1 cellular context compared by ENCODE assay signal in the genomic region with DNA sequence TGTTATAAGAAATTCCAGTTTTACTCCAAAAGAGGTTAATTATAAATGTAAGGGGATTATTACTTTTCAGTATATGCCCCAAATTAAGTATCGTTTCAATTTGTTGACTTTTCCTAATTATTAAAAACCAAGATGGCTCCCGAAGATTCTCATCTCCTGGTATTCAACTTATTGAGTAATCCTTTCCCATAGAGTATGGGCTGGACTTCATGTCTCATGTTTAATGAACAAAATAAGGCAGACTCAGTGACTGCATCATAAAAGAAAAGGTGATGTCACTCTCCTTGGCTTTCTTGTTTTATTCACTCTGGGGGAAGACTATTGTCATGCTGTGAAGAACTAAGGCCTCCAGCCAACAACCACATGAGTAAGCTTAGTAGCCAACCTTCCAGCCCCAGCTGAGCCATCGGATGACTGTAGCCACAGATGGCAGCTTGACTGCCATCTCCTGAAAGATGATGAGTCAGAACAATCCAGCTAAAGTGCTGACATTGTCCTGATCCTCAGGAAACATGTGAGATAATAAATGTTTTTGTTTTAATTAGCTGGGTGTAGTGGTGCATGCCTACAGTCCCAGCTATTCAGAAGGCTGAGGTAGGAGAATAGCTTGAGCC.
A peak's percentile ranks its signal among the peaks of the same experiment; 100 is the strongest.
TF ChIP-seq lines count a peak whose summit lies in the region.

No MANE protein-coding gene starts in this region.

TF ChIP-seq in HEK293, 187 proteins besides CTCF, POLR2A, EP300 and RAD21 (continued from another document and continues in another):
- TF ChIP-seq, protein P1, sequence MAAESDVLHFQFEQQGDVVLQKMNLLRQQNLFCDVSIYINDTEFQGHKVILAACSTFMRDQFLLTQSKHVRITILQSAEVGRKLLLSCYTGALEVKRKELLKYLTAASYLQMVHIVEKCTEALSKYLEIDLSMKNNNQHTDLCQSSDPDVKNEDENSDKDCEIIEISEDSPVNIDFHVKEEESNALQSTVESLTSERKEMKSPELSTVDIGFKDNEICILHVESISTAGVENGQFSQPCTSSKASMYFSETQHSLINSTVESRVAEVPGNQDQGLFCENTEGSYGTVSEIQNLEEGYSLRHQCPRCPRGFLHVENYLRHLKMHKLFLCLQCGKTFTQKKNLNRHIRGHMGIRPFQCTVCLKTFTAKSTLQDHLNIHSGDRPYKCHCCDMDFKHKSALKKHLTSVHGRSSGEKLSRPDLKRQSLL (tag by site-specific recombination; IDR thresholded peaks at IDR 0.05) = no peak
- TF ChIP-seq ZNF426 (tag by site-specific recombination; IDR thresholded peaks at IDR 0.05) = no peak
- TF ChIP-seq ZFP37 (tag by site-specific recombination; IDR thresholded peaks at IDR 0.05) = peak; percentile 96; the same call in 1 of the 2 replicates
- TF ChIP-seq, protein P2, sequence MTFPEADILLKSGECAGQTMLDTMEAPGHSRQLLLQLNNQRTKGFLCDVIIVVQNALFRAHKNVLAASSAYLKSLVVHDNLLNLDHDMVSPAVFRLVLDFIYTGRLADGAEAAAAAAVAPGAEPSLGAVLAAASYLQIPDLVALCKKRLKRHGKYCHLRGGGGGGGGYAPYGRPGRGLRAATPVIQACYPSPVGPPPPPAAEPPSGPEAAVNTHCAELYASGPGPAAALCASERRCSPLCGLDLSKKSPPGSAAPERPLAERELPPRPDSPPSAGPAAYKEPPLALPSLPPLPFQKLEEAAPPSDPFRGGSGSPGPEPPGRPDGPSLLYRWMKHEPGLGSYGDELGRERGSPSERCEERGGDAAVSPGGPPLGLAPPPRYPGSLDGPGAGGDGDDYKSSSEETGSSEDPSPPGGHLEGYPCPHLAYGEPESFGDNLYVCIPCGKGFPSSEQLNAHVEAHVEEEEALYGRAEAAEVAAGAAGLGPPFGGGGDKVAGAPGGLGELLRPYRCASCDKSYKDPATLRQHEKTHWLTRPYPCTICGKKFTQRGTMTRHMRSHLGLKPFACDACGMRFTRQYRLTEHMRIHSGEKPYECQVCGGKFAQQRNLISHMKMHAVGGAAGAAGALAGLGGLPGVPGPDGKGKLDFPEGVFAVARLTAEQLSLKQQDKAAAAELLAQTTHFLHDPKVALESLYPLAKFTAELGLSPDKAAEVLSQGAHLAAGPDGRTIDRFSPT (tag by site-specific recombination; IDR thresholded peaks at IDR 0.05) = peak; percentile 99
- TF ChIP-seq PRDM2 (tag by site-specific recombination; IDR thresholded peaks at IDR 0.05; ENCODE audit: borderline replicate concordance) = no peak
- no peak for TF ChIP-seq ZNF701 (tag by site-specific recombination; IDR thresholded peaks at IDR 0.05)
- peak; percentile 94 for TF ChIP-seq ZBTB21 (tag by site-specific recombination; IDR thresholded peaks at IDR 0.05)
- TF ChIP-seq ZNF23 (tag by site-specific recombination; IDR thresholded peaks at IDR 0.05; ENCODE audit: borderline replicate concordance) = no peak
- no peak for TF ChIP-seq ZNF830 (tag by site-specific recombination; IDR thresholded peaks at IDR 0.05; ENCODE audit: low read depth)
- peak; percentile 29; the same call in 1 of the 2 replicates for TF ChIP-seq ZNF146 (tag by site-specific recombination; IDR thresholded peaks at IDR 0.05)
- TF ChIP-seq ZNF623 (tag by site-specific recombination; IDR thresholded peaks at IDR 0.05) = peak; percentile 19; the same call in 1 of the 2 replicates
- no peak for TF ChIP-seq ZNF510 (tag by site-specific recombination; IDR thresholded peaks at IDR 0.05; ENCODE audit: insufficient replicate concordance)
- TF ChIP-seq ZNF302 (tag by site-specific recombination; IDR thresholded peaks at IDR 0.05; ENCODE audit: low read depth) = no peak
- TF ChIP-seq GFI1B (tag by site-specific recombination; IDR thresholded peaks at IDR 0.05) = no peak
- peak; percentile 97 for TF ChIP-seq ZNF629 (tag by site-specific recombination; IDR thresholded peaks at IDR 0.05)
- TF ChIP-seq ZNF324 (tag by site-specific recombination; IDR thresholded peaks at IDR 0.05) = peak; percentile 70; the same call in 1 of the 2 replicates
- TF ChIP-seq ZNF112 (tag by site-specific recombination; IDR thresholded peaks at IDR 0.05) = no peak
- TF ChIP-seq ZNF266 (tag by site-specific recombination; IDR thresholded peaks at IDR 0.05; ENCODE audit: low read depth) = no peak
- no peak for TF ChIP-seq ZNF560 (tag by site-specific recombination; IDR thresholded peaks at IDR 0.05; ENCODE audit: borderline replicate concordance)
- TF ChIP-seq ZNF621 (tag by site-specific recombination; IDR thresholded peaks at IDR 0.05) = no peak
- TF ChIP-seq ZNF548 (tag by site-specific recombination; IDR thresholded peaks at IDR 0.05) = no peak
- TF ChIP-seq ZNF639 (tag by site-specific recombination; IDR thresholded peaks at IDR 0.05) = peak; percentile 87
- TF ChIP-seq ZNF341 (tag by site-specific recombination; IDR thresholded peaks at IDR 0.05; ENCODE audit: low read depth) = no peak
- peak; percentile 97 for TF ChIP-seq ZNF280D (tag by site-specific recombination; IDR thresholded peaks at IDR 0.05)
- TF ChIP-seq ZNF121 (tag by site-specific recombination; IDR thresholded peaks at IDR 0.05) = no peak
- no peak for TF ChIP-seq ZNF404 (tag by site-specific recombination; IDR thresholded peaks at IDR 0.05)
- no peak for TF ChIP-seq ZNF521 (tag by site-specific recombination; IDR thresholded peaks at IDR 0.05)
- no peak for TF ChIP-seq REPIN1 (tag by site-specific recombination; IDR thresholded peaks at IDR 0.05; ENCODE audit: low read depth)
- no peak for TF ChIP-seq ZBTB44 (tag by site-specific recombination; IDR thresholded peaks at IDR 0.05)
- TF ChIP-seq ZNF169 (tag by site-specific recombination; IDR thresholded peaks at IDR 0.05) = no peak
- no peak for TF ChIP-seq ZNF777 (tag by site-specific recombination; IDR thresholded peaks at IDR 0.05; ENCODE audit: borderline replicate concordance)
- TF ChIP-seq ZSCAN30 (tag by site-specific recombination; IDR thresholded peaks at IDR 0.05) = peak; percentile 71; the same call in 1 of the 2 replicates
- TF ChIP-seq ZBTB7A (tag by site-specific recombination; IDR thresholded peaks at IDR 0.05; ENCODE audit: low read depth) = no peak; the same call in 1 of the 2 replicates
- no peak for TF ChIP-seq ZNF311 (tag by site-specific recombination; IDR thresholded peaks at IDR 0.05; ENCODE audit: borderline replicate concordance)
- no peak for TF ChIP-seq ZNF423 (tag by site-specific recombination; IDR thresholded peaks at IDR 0.05)
- TF ChIP-seq ZNF174 (tag by site-specific recombination; IDR thresholded peaks at IDR 0.05) = no peak
- TF ChIP-seq, protein P3, sequence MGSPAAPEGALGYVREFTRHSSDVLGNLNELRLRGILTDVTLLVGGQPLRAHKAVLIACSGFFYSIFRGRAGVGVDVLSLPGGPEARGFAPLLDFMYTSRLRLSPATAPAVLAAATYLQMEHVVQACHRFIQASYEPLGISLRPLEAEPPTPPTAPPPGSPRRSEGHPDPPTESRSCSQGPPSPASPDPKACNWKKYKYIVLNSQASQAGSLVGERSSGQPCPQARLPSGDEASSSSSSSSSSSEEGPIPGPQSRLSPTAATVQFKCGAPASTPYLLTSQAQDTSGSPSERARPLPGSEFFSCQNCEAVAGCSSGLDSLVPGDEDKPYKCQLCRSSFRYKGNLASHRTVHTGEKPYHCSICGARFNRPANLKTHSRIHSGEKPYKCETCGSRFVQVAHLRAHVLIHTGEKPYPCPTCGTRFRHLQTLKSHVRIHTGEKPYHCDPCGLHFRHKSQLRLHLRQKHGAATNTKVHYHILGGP (tag by site-specific recombination; IDR thresholded peaks at IDR 0.05) = no peak
- TF ChIP-seq, protein P4, sequence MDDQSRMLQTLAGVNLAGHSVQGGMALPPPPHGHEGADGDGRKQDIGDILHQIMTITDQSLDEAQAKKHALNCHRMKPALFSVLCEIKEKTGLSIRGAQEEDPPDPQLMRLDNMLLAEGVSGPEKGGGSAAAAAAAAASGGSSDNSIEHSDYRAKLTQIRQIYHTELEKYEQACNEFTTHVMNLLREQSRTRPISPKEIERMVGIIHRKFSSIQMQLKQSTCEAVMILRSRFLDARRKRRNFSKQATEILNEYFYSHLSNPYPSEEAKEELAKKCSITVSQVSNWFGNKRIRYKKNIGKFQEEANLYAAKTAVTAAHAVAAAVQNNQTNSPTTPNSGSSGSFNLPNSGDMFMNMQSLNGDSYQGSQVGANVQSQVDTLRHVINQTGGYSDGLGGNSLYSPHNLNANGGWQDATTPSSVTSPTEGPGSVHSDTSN (CRISPR knock-in tag; IDR thresholded peaks at IDR 0.05) = no peak
- no peak for TF ChIP-seq ZFP41 (tag by site-specific recombination; IDR thresholded peaks at IDR 0.05; ENCODE audit: borderline replicate concordance)
- no peak for TF ChIP-seq OVOL3 (tag by site-specific recombination; IDR thresholded peaks at IDR 0.05)
- no peak for TF ChIP-seq ZNF354C (tag by site-specific recombination; IDR thresholded peaks at IDR 0.05; ENCODE audit: borderline replicate concordance, low read depth)
- peak; percentile 78 for TF ChIP-seq ZSCAN23 (tag by site-specific recombination; IDR thresholded peaks at IDR 0.05)
- TF ChIP-seq ZXDB (tag by site-specific recombination; IDR thresholded peaks at IDR 0.05) = no peak
